18 cellular contexts compared by ENCODE assay signal in the genomic region with DNA sequence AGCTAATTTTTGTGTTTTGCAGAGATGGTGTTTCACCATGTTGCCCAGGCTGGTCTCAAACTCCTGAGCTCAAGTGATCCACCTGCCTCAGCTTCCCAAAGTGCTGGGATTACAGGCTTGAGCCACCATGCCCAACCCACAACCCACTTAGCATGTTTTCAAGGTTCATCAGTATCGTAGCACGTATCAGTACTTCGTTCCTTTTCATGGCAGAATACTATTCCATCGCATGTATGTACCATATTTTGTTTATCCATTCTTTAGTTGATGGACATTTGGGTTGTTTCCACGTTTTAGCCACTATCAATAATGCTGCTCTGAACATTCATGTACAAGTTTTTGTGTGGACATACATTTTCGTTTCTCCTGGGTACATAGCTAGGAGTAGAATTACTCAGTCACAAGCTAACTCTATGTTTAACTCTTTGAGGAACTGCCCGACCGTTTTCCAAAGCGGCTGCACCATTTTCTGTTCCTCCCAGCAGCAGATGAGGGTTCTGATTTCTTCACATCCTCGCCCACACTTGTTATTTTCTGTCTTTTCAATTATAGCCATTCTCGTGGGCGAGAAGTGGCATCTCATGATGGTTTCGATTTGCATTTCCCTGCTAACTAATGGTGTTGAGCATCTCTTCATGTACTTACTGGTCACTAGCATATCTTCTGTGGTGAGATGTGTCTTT.
"Had no signal": no experiment of that assay in that cellular context is flagged by ENCODE, and none has a peak within 500 bp of the region (broad histone marks: within the 10 kb centered on the region; RNA-seq: fewer than 3 reads in every experiment).

No MANE protein-coding gene starts in this region.

- H3K27me3 Mint-ChIP-seq: activated CD4-positive, alpha-beta memory T cell treated with anti-CD3 and anti-CD28 coated beads for 36 hours; activated CD4-positive, alpha-beta T cell treated with anti-CD3 and anti-CD28 coated beads for 36 hours; activated CD8-positive, alpha-beta memory T cell treated with anti-CD3 and anti-CD28 coated beads, Interleukin-2, amount 10 ng/mL, durations not matched to agents 7 days and 5 days; activated naive CD8-positive, alpha-beta T cell treated with anti-CD3 and anti-CD28 coated beads, Interleukin-2, amount 10 ng/mL, durations not matched to agents 7 days and 5 days had no signal

- H3K4me1 Mint-ChIP-seq: nephron progenitor cell had no signal

- H3K4me3 Mint-ChIP-seq: activated CD4-positive, alpha-beta memory T cell treated with anti-CD3 and anti-CD28 coated beads for 36 hours; activated CD4-positive, alpha-beta T cell treated with anti-CD3 and anti-CD28 coated beads for 36 hours; activated CD8-positive, alpha-beta memory T cell treated with anti-CD3 and anti-CD28 coated beads, Interleukin-2, amount 10 ng/mL, durations not matched to agents 7 days and 5 days; activated naive CD8-positive, alpha-beta T cell treated with anti-CD3 and anti-CD28 coated beads, Interleukin-2, amount 10 ng/mL, durations not matched to agents 7 days and 5 days; activated T-cell treated with anti-CD3 and anti-CD28 coated beads, Interleukin-2, amount 50 U/mL, for 4 hours; nephron progenitor cell; T-helper 1 cell treated with Interleukin-12 subunit alpha and Interleukin-12 subunit beta and Interleukin-4 antibody, amounts not matched to agents 30 μg/mL and 1 μg/mL, for 36 hours had no signal

- H3K27ac Mint-ChIP-seq: activated CD4-positive, alpha-beta memory T cell treated with anti-CD3 and anti-CD28 coated beads for 36 hours; activated CD4-positive, alpha-beta T cell treated with anti-CD3 and anti-CD28 coated beads for 36 hours; activated CD8-positive, alpha-beta memory T cell treated with anti-CD3 and anti-CD28 coated beads, Interleukin-2, amount 10 ng/mL, durations not matched to agents 7 days and 5 days; activated naive CD8-positive, alpha-beta T cell treated with anti-CD3 and anti-CD28 coated beads, Interleukin-2, amount 10 ng/mL, durations not matched to agents 7 days and 5 days; nephron progenitor cell; T-helper 1 cell treated with Interleukin-12 subunit alpha and Interleukin-12 subunit beta and Interleukin-4 antibody, amounts not matched to agents 30 μg/mL and 1 μg/mL, for 36 hours had no signal

- DNase-seq: activated CD4-positive, alpha-beta memory T cell treated with anti-CD3 and anti-CD28 coated beads for 36 hours; activated CD4-positive, alpha-beta T cell treated with anti-CD3 and anti-CD28 coated beads for 36 hours; activated CD8-positive, alpha-beta memory T cell treated with anti-CD3 and anti-CD28 coated beads, Interleukin-2, amount 10 ng/mL, durations not matched to agents 7 days and 5 days; activated gamma-delta T cell treated with Interleukin-2 at 50 U/mL for 16 hours; activated naive CD8-positive, alpha-beta T cell treated with anti-CD3 and anti-CD28 coated beads, Interleukin-2, amount 10 ng/mL, durations not matched to agents 7 days and 5 days; activated T-cell treated with anti-CD3 and anti-CD28 coated beads, Interleukin-2, amount 50 U/mL, for 4 hours; brain microvascular endothelial cell; dermis blood vessel endothelial cell; erythroblast; gastrocnemius medialis; heart right ventricle; left colon; lower lobe of right lung; nephron progenitor cell; psoas muscle; tibial artery had no signal

- ATAC-seq: activated CD4-positive, alpha-beta T cell treated with anti-CD3 and anti-CD28 coated beads for 36 hours; activated CD8-positive, alpha-beta memory T cell treated with anti-CD3 and anti-CD28 coated beads, Interleukin-2, amount 10 ng/mL, durations not matched to agents 7 days and 5 days; activated T-cell treated with anti-CD3 and anti-CD28 coated beads, Interleukin-2, amount 50 U/mL, for 4 hours; gastrocnemius medialis; heart right ventricle; left colon; lower lobe of right lung; psoas muscle; sciatic nerve had no signal
